Comparison of ENCODE assay signal across 8 cellular contexts in genomic region chr11:57116654-57117053, GRCh38.
DNase-seq lines count a peak whose midpoint lies in the region; ATAC-seq and TF ChIP-seq lines count a peak whose summit lies in the region.

No MANE protein-coding gene starts in this region.

- peak; percentile 18 for TF ChIP-seq CTCF in AG04449 (IDR thresholded peaks at IDR 0.05; ENCODE audit: insufficient read depth, low read length, missing control alignments)
- TF ChIP-seq CTCF in GM12865 (IDR thresholded peaks at IDR 0.05; ENCODE audit: insufficient read depth, low read depth, low read length, missing control alignments) = peak; percentile 44
- TF ChIP-seq CTCF in progenitor cell of endocrine pancreas (IDR thresholded peaks at IDR 0.05; ENCODE audit: unreplicated experiment) = peak; percentile 63

- no peak overlapping the region for H3K4me3 ChIP-seq in AG04449 (ENCODE audit: low read depth, low read length)
- H3K4me3 ChIP-seq in GM12865 (ENCODE audit: low read depth, low read length) = no peak overlapping the region

- DNase-seq in AG04449 (ENCODE audit: low read depth, low spot score) (peak; percentile 3), GM12865 (ENCODE audit: low read depth) (peak; percentile 48), HT-29 (ENCODE audit: low spot score) (peak; percentile 68), RPMI8226 (peak; percentile 54), fibroblast of the conjunctiva (ENCODE audit: low read depth) (peak; percentile 35), progenitor cell of endocrine pancreas (ENCODE audit: low spot score, unreplicated experiment) (no peak)

- H3K9me3 Mint-ChIP-seq in progenitor cell of endocrine pancreas (ENCODE audit: low read depth) = no peaks in the 10 kb centered on the region

- H3K4me3 Mint-ChIP-seq in progenitor cell of endocrine pancreas (ENCODE audit: low read depth) = no peak overlapping the region

- H3K36me3 Mint-ChIP-seq in progenitor cell of endocrine pancreas (ENCODE audit: insufficient read depth) = no peaks in the 10 kb centered on the region

- H3K4me1 Mint-ChIP-seq in progenitor cell of endocrine pancreas (ENCODE audit: low read depth) = peaks cover 4% of the 10 kb centered on the region

- ATAC-seq in GM19035 (IDR thresholded peaks at IDR 0.05; ENCODE audit: unreplicated experiment) = no peak
- no peak for ATAC-seq in HG03469 (IDR thresholded peaks at IDR 0.05; ENCODE audit: unreplicated experiment)

- H3K27ac Mint-ChIP-seq in progenitor cell of endocrine pancreas = no peak overlapping the region

- CTCF ChIA-PET in AG04449 (lab: Yijun Ruan, JAX) = interaction anchor here (0.9 to 26.7 kb wide), 3 partner anchors 135 to 276 kb away, joined by 3 to 496 read pairs (median 4); no protein-coding TSS in a partner anchor

- POLR2A ChIA-PET in AG04449 (lab: Yijun Ruan, JAX) = no interaction called here

- H3K27me3 Mint-ChIP-seq in progenitor cell of endocrine pancreas = no peaks in the 10 kb centered on the region
